1 cellular context compared by ENCODE assay signal in genomic region chr1:32618673-32619221, GRCh38.
TF ChIP-seq lines count a peak whose summit lies in the region.

No MANE protein-coding gene starts in this region.

TF ChIP-seq in GM12878, 131 proteins besides CTCF, POLR2A, EP300 and RAD21:
- TF ChIP-seq ZNF592 (IDR thresholded peaks at IDR 0.05) (no peak), RCOR1 (conservative IDR thresholded peaks at IDR 0.05; ENCODE audit: low read depth, low read length) (no peak), HSF1 (IDR thresholded peaks at IDR 0.05; ENCODE audit: low read depth, low read length) (no peak), SRF (IDR thresholded peaks at IDR 0.05; ENCODE audit: low read depth in 2 of 2, low read length in 2 of 2) (no peak), CBX5 (IDR thresholded peaks at IDR 0.05; ENCODE audit: low read depth) (no peak), CEBPZ (IDR thresholded peaks at IDR 0.05; ENCODE audit: low read depth, low read length) (no peak), NR2C1 (IDR thresholded peaks at IDR 0.05) (no peak), RFX5 (IDR thresholded peaks at IDR 0.05; ENCODE audit: low read depth, low read length) (no peak), EZH2 (IDR thresholded peaks at IDR 0.05; ENCODE audit: borderline replicate concordance, control insufficient read depth, low read depth, low read length) (no peak), ZNF217 (IDR thresholded peaks at IDR 0.05) (no peak), NFXL1 (IDR thresholded peaks at IDR 0.05; ENCODE audit: borderline replicate concordance) (no peak), TCF12 (IDR thresholded peaks at IDR 0.05; ENCODE audit: low read depth, low read length) (no peak)
